In the genomic region with DNA sequence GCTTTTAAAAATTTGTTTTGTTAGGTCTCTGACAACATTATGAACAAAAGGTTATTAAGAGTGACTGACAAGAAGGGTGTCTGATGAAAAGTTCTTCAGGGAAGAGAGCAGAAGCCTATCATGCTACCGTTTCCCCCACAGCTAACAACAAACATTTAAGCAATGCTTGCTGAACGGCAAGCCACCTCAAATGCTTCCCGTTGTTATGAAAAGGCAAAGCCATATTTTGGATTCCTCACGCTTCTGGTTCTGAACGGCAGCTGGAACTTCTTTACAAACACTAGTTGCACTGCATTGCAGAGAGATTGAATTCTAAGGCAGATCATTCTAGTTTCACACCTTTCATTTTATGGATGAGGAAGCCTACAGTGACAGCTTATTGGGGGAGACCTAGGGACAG, we compare ENCODE assay signal across 23 cellular contexts. TPM values are rescaled to one million over a fixed set of nuclear protein-coding genes. Genes with fewer than 3 reads are reported as not detected.
A peak's percentile ranks its signal among the peaks of the same experiment; 100 is the strongest.
DNase-seq lines count a peak whose midpoint lies in the region; ATAC-seq and TF ChIP-seq lines count a peak whose summit lies in the region.
"Had no signal": no experiment of that assay in that cellular context is flagged by ENCODE, and none has a peak within 500 bp of the region (broad histone marks: within the 10 kb centered on the region; RNA-seq: fewer than 3 reads in every experiment).

No MANE protein-coding gene starts in this region.

- H3K27me3 ChIP-seq in esophagus muscularis mucosa (no peaks in the 10 kb centered on the region), tibial artery (no peaks in the 10 kb centered on the region)
- H3K27me3 ChIP-seq: colonic mucosa, Peyer's patch, SJCRH30 had no signal

- POLR2A ChIA-PET in WTC11 (lab: Charles Lee): no interaction called here

- H3K36me3 ChIP-seq in esophagus muscularis mucosa (peaks cover 20 to 51% (median 45%) of the 10 kb centered on the region in 4 donors), tibial artery (peaks cover 37 to 66% (median 39%) of the 10 kb centered on the region in 3 donors)

- H3K4me3 Mint-ChIP-seq in WTC11: no peak overlapping the region
- H3K4me3 Mint-ChIP-seq: activated CD4-positive, alpha-beta memory T cell treated with anti-CD3 and anti-CD28 coated beads for 36 hours; activated naive CD8-positive, alpha-beta T cell; CD4-positive, CD25-positive, alpha-beta regulatory T cell had no signal

- no peaks in the 10 kb centered on the region for H3K27me3 Mint-ChIP-seq in WTC11 (ENCODE audit: low read depth)
- H3K27me3 Mint-ChIP-seq: activated CD4-positive, alpha-beta memory T cell treated with anti-CD3 and anti-CD28 coated beads for 36 hours; CD4-positive, CD25-positive, alpha-beta regulatory T cell had no signal

- H3K9me3 ChIP-seq in esophagus muscularis mucosa (no peaks in the 10 kb centered on the region), tibial artery (no peaks in the 10 kb centered on the region)
- H3K9me3 ChIP-seq: colonic mucosa, lower lobe of right lung, Peyer's patch, prostate gland, SJCRH30 had no signal

- 60% methylated on average over 5 of the region's 5 CpGs for whole genome bisulfite sequencing in esophagus muscularis mucosa

- peaks cover 19 to 35% (median 29%) of the 10 kb centered on the region in 4 donors for H3K4me1 ChIP-seq in esophagus muscularis mucosa
- peaks cover 0 to 37% (median 20%) of the 10 kb centered on the region in 4 donors for H3K4me1 ChIP-seq in tibial artery
- H3K4me1 ChIP-seq: colonic mucosa, lower lobe of right lung, Peyer's patch, prostate gland had no signal

- peaks cover 40% of the 10 kb centered on the region for H3K36me3 Mint-ChIP-seq in WTC11

- no peak for DNase-seq in WTC11 (ENCODE audit: low spot score)
- DNase-seq in esophagus muscularis mucosa (ENCODE audit: extremely low spot score): no peak
- DNase-seq in myocyte (ENCODE audit: low read depth): peak; percentile 57
- no peak for DNase-seq in tibial artery
- no peak for DNase-seq in DMS79 treated with DMSO at 0.1 percent for 48 hours (lab: John Stamatoyannopoulos, UW)
- no peak for DNase-seq in NCI-H128 (lab: John Stamatoyannopoulos, UW; ENCODE audit: unreplicated experiment)
- DNase-seq: activated CD4-positive, alpha-beta memory T cell treated with anti-CD3 and anti-CD28 coated beads for 36 hours; activated CD8-positive, alpha-beta memory T cell treated with anti-CD3 and anti-CD28 coated beads, Interleukin-2, amount 50 U/mL, for 48 hours; CD4-positive, CD25-positive, alpha-beta regulatory T cell; colonic mucosa; DMS 273 treated with DMSO at 0.1 percent for 48 hours; lower lobe of right lung; NCI-H187; NCI-H69; Peyer's patch; SJCRH30 had no signal

- no peak for TF ChIP-seq POLR2A in esophagus muscularis mucosa (IDR thresholded peaks at IDR 0.05; ENCODE audit: low read depth)

- no peak for TF ChIP-seq CTCF in WTC11 (IDR thresholded peaks at IDR 0.05)
- no peak for TF ChIP-seq CTCF in esophagus muscularis mucosa (IDR thresholded peaks at IDR 0.05)
- TF ChIP-seq CTCF in tibial artery (IDR thresholded peaks at IDR 0.05): no peak

- H3K27ac Mint-ChIP-seq in WTC11: peak overlapping the region; percentile 47; the same call in 1 of the 2 replicates
- H3K27ac Mint-ChIP-seq: activated CD4-positive, alpha-beta memory T cell treated with anti-CD3 and anti-CD28 coated beads for 36 hours; activated naive CD8-positive, alpha-beta T cell; activated T-helper 2 cell treated with anti-CD3 and anti-CD28 coated beads, Interferon-gamma antibody, Interleukin-2, Interleukin-4, amounts not matched to agents 10 μg/mL and 5 μg/mL and 100 μg/mL, durations not matched to agents 14 hours and 24 hours and 36 hours; CD4-positive, CD25-positive, alpha-beta regulatory T cell had no signal

- peak overlapping the region; percentile 38 to 64 (median 56) for H3K27ac ChIP-seq in esophagus muscularis mucosa (replicated peaks in 1 of 4)
- peak overlapping the region; percentile 51 to 56 for H3K27ac ChIP-seq in tibial artery
- H3K27ac ChIP-seq: colonic mucosa, lower lobe of right lung, Peyer's patch, SJCRH30 had no signal

- intact Hi-C loops in esophagus muscularis mucosa (cut with DNase I): no loop called here
- intact Hi-C loops in tibial artery (cut with DNase I; ENCODE audit: low total_unique reads): no loop called here

- ATAC-seq in WTC11 (no peak), GM21619 (IDR thresholded peaks at IDR 0.05; ENCODE audit: unreplicated experiment) (no peak)
- ATAC-seq: activated CD4-positive, CD25-positive, alpha-beta regulatory T cell treated with anti-CD3 and anti-CD28 coated beads, Interleukin-2, amount 50 U/mL, for 24 hours; lower lobe of right lung had no signal

- H3K9me3 Mint-ChIP-seq in WTC11: no peaks in the 10 kb centered on the region
- H3K9me3 Mint-ChIP-seq: activated CD4-positive, alpha-beta memory T cell treated with anti-CD3 and anti-CD28 coated beads for 36 hours; activated T-helper 2 cell treated with anti-CD3 and anti-CD28 coated beads, Interferon-gamma antibody, Interleukin-2, Interleukin-4, amounts not matched to agents 10 μg/mL and 5 μg/mL and 100 μg/mL, durations not matched to agents 14 hours and 24 hours and 36 hours; CD4-positive, CD25-positive, alpha-beta regulatory T cell had no signal

- H3K4me3 ChIP-seq in esophagus muscularis mucosa (no peak overlapping the region), tibial artery (no peak overlapping the region)
- H3K4me3 ChIP-seq: colonic mucosa, lower lobe of right lung, Peyer's patch, prostate gland, SJCRH30, skin epidermis had no signal

- TF ChIP-seq EP300 in esophagus muscularis mucosa (IDR thresholded peaks at IDR 0.05): no peak

- CTCF ChIA-PET in WTC11 (lab: Charles Lee): interaction anchor here (1.2 kb wide), 1 partner anchor 207 kb away, joined by 3 read pairs; no protein-coding TSS in a partner anchor

- peaks cover 5% of the 10 kb centered on the region for H3K4me1 Mint-ChIP-seq in WTC11
- H3K4me1 Mint-ChIP-seq: CD4-positive, CD25-positive, alpha-beta regulatory T cell had no signal

TF ChIP-seq in WTC11, 78 proteins besides CTCF, POLR2A, EP300 and RAD21 (continues in another document):
- TF ChIP-seq, protein P1, sequence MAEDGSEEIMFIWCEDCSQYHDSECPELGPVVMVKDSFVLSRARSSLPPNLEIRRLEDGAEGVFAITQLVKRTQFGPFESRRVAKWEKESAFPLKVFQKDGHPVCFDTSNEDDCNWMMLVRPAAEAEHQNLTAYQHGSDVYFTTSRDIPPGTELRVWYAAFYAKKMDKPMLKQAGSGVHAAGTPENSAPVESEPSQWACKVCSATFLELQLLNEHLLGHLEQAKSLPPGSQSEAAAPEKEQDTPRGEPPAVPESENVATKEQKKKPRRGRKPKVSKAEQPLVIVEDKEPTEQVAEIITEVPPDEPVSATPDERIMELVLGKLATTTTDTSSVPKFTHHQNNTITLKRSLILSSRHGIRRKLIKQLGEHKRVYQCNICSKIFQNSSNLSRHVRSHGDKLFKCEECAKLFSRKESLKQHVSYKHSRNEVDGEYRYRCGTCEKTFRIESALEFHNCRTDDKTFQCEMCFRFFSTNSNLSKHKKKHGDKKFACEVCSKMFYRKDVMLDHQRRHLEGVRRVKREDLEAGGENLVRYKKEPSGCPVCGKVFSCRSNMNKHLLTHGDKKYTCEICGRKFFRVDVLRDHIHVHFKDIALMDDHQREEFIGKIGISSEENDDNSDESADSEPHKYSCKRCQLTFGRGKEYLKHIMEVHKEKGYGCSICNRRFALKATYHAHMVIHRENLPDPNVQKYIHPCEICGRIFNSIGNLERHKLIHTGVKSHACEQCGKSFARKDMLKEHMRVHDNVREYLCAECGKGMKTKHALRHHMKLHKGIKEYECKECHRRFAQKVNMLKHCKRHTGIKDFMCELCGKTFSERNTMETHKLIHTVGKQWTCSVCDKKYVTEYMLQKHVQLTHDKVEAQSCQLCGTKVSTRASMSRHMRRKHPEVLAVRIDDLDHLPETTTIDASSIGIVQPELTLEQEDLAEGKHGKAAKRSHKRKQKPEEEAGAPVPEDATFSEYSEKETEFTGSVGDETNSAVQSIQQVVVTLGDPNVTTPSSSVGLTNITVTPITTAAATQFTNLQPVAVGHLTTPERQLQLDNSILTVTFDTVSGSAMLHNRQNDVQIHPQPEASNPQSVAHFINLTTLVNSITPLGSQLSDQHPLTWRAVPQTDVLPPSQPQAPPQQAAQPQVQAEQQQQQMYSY (CRISPR knock-in tag; IDR thresholded peaks at IDR 0.05): no peak
- TF ChIP-seq HMGA2 (CRISPR knock-in tag; IDR thresholded peaks at IDR 0.05): no peak
- no peak for TF ChIP-seq CREM (CRISPR knock-in tag; IDR thresholded peaks at IDR 0.05)
- TF ChIP-seq, protein P2, sequence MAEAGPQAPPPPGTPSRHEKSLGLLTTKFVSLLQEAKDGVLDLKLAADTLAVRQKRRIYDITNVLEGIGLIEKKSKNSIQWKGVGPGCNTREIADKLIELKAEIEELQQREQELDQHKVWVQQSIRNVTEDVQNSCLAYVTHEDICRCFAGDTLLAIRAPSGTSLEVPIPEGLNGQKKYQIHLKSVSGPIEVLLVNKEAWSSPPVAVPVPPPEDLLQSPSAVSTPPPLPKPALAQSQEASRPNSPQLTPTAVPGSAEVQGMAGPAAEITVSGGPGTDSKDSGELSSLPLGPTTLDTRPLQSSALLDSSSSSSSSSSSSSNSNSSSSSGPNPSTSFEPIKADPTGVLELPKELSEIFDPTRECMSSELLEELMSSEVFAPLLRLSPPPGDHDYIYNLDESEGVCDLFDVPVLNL (CRISPR knock-in tag; IDR thresholded peaks at IDR 0.05; ENCODE audit: borderline replicate concordance, low read depth): no peak
- no peak for TF ChIP-seq FOXJ3 (CRISPR knock-in tag; IDR thresholded peaks at IDR 0.05; ENCODE audit: borderline replicate concordance)
- no peak for TF ChIP-seq EMX1 (CRISPR knock-in tag; IDR thresholded peaks at IDR 0.05)
- no peak for TF ChIP-seq TEAD1 (CRISPR knock-in tag; IDR thresholded peaks at IDR 0.05)
- TF ChIP-seq, protein P3, sequence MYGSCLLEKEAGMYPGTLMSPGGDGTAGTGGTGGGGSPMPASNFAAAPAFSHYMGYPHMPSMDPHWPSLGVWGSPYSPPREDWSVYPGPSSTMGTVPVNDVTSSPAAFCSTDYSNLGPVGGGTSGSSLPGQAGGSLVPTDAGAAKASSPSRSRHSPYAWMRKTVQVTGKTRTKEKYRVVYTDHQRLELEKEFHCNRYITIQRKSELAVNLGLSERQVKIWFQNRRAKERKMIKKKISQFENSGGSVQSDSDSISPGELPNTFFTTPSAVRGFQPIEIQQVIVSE (CRISPR knock-in tag; IDR thresholded peaks at IDR 0.05; ENCODE audit: borderline replicate concordance): no peak
- no peak for TF ChIP-seq RORB (CRISPR knock-in tag; IDR thresholded peaks at IDR 0.05)
- TF ChIP-seq ZNF671 (CRISPR knock-in tag; IDR thresholded peaks at IDR 0.05): no peak
- TF ChIP-seq KAT7 (CRISPR knock-in tag; IDR thresholded peaks at IDR 0.05; ENCODE audit: borderline replicate concordance): no peak
- no peak for TF ChIP-seq ELF4 (CRISPR knock-in tag; IDR thresholded peaks at IDR 0.05; ENCODE audit: low read depth)

RNA-seq across cellular contexts. Expression of a gene that starts 48.6 kb away (rescaled TPM):
- total RNA-seq in WTC11 (2021) (3.1 to 3.4 TPM (median 3.3 TPM) in 3 replicates), esophagus muscularis mucosa (10 to 100 TPM in 1 of 4 donors, 1 to 10 TPM in 3; 5.7 to 10.1 (median 7.8) TPM), myocyte (7.4 and 8.3 TPM in 2 replicates)
- 8.8 TPM for polyA plus RNA-seq in myocyte (2012)
- total RNA-seq: H4 had no signal
